Comparison of ENCODE assay signal across 36 cellular contexts in genomic region chr2:53173126-53173525, GRCh38.
"Had no signal": no experiment of that assay in that cellular context is flagged by ENCODE, and none has a peak within 500 bp of the region (broad histone marks: within the 10 kb centered on the region; RNA-seq: fewer than 3 reads in every experiment).

No MANE protein-coding gene starts in this region.

- H3K4me3 Mint-ChIP-seq: activated B cell treated with CpG ODN at 0.5 μM for 24 hours; activated CD4-positive, alpha-beta memory T cell treated with anti-CD3 and anti-CD28 coated beads for 36 hours; activated naive CD4-positive, alpha-beta T cell treated with anti-CD3 and anti-CD28 coated beads for 36 hours; activated T-cell treated with anti-CD3 and anti-CD28 coated beads, Interleukin-2, amount 50 U/mL, for 4 hours; activated T-helper 1 cell treated with anti-CD3 and anti-CD28 coated beads, Interleukin-12 subunit alpha, Interleukin-12 subunit beta, Interleukin-2, Interleukin-4 antibody, amounts not matched to agents 30 ng/mL and 10 ng/mL and 1 ng/mL, durations not matched to agents 14 hours and 24 hours and 36 hours had no signal

- ATAC-seq: activated naive CD4-positive, alpha-beta T cell treated with anti-CD3 and anti-CD28 coated beads, Interleukin-2, amount 50 U/mL, for 72 hours; activated T-cell treated with anti-CD3 and anti-CD28 coated beads, Interleukin-2, amount 50 U/mL, for 4 hours; body of pancreas; PC-3 had no signal

- H3K27me3 Mint-ChIP-seq: activated B cell treated with CpG ODN at 0.5 μM for 24 hours; activated CD4-positive, alpha-beta memory T cell treated with anti-CD3 and anti-CD28 coated beads for 36 hours had no signal

- H3K27ac ChIP-seq: adrenal gland, body of pancreas, breast epithelium, Peyer's patch had no signal

- H3K4me3 ChIP-seq: adrenal gland, body of pancreas, breast epithelium, Peyer's patch had no signal

- H3K9me3 Mint-ChIP-seq: activated CD4-positive, alpha-beta memory T cell treated with anti-CD3 and anti-CD28 coated beads for 36 hours; activated T-cell treated with anti-CD3 and anti-CD28 coated beads, Interleukin-2, amount 50 U/mL, for 4 hours; activated T-helper 1 cell treated with anti-CD3 and anti-CD28 coated beads, Interleukin-12 subunit alpha, Interleukin-12 subunit beta, Interleukin-2, Interleukin-4 antibody, amounts not matched to agents 30 ng/mL and 10 ng/mL and 1 ng/mL, durations not matched to agents 14 hours and 24 hours and 36 hours had no signal

- H3K4me1 Mint-ChIP-seq: activated B cell treated with CpG ODN at 0.5 μM for 24 hours had no signal

- DNase-seq: activated B cell treated with CpG ODN at 0.5 μM for 24 hours; activated CD4-positive, alpha-beta memory T cell treated with anti-CD3 and anti-CD28 coated beads for 36 hours; activated CD4-positive, alpha-beta T cell treated with anti-CD3 and anti-CD28 coated beads for 4 hours; activated CD4-positive, alpha-beta T cell treated with anti-CD3 and anti-CD28 coated beads, Interleukin-2, amount 50 U/mL, for 1 hour; activated CD4-positive, CD25-positive, alpha-beta regulatory T cell treated with anti-CD3 and anti-CD28 coated beads, Interleukin-2, amount 50 U/mL, for 72 hours; activated CD8-positive, alpha-beta memory T cell treated with anti-CD3 and anti-CD28 coated beads, Interleukin-2, amount 50 U/mL, for 4 hours; activated gamma-delta T cell treated with Interleukin-2 at 50 U/mL for 16 hours; activated naive CD4-positive, alpha-beta T cell treated with anti-CD3 and anti-CD28 coated beads for 36 hours; activated T-cell treated with anti-CD3 and anti-CD28 coated beads for 4 hours; activated T-cell treated with anti-CD3 and anti-CD28 coated beads, Interleukin-2, amount 50 U/mL, for 4 hours; adrenal gland; body of pancreas; caudate nucleus; Karpas-422; KBM-7; NCI-H1105; NCI-H1417 treated with DMSO at 0.1 percent for 48 hours; NCI-H187 treated with DMSO at 0.1 percent for 48 hours; NCI-H2081; NCI-H2171 treated with DMSO at 0.1 percent for 48 hours; NCI-H226; NCI-H510A; NCI-H526; NCI-H748 treated with DMSO at 0.1 percent for 48 hours; NK-92 treated with Interleukin-12 subunit alpha and Interleukin-12 subunit beta, amount 100 ng/mL, for 24 hours; PC-3; Peyer's patch; RPMI8226; SW 1271; T-helper 1 cell; T-helper 2 cell; T-helper 9 cell had no signal

- H3K4me1 ChIP-seq: adrenal gland, body of pancreas, breast epithelium, Peyer's patch had no signal

- H3K9me3 ChIP-seq: adrenal gland, body of pancreas, breast epithelium, Peyer's patch had no signal

- H3K27ac Mint-ChIP-seq: activated B cell treated with CpG ODN at 0.5 μM for 24 hours; activated CD4-positive, alpha-beta memory T cell treated with anti-CD3 and anti-CD28 coated beads for 36 hours; activated naive CD4-positive, alpha-beta T cell treated with anti-CD3 and anti-CD28 coated beads for 36 hours; activated naive CD4-positive, alpha-beta T cell treated with anti-CD3 and anti-CD28 coated beads, Interleukin-2, amount 50 U/mL, for 72 hours; activated T-helper 1 cell treated with anti-CD3 and anti-CD28 coated beads, Interleukin-12 subunit alpha, Interleukin-12 subunit beta, Interleukin-2, Interleukin-4 antibody, amounts not matched to agents 30 ng/mL and 10 ng/mL and 1 ng/mL, durations not matched to agents 14 hours and 24 hours and 36 hours had no signal

- FAIRE-seq: astrocyte had no signal

- H3K36me3 Mint-ChIP-seq: activated CD4-positive, alpha-beta memory T cell treated with anti-CD3 and anti-CD28 coated beads for 36 hours; activated naive CD4-positive, alpha-beta T cell treated with anti-CD3 and anti-CD28 coated beads, Interleukin-2, amount 50 U/mL, for 72 hours had no signal
